Comparison of ENCODE assay signal across 8 cellular contexts in the genomic region with DNA sequence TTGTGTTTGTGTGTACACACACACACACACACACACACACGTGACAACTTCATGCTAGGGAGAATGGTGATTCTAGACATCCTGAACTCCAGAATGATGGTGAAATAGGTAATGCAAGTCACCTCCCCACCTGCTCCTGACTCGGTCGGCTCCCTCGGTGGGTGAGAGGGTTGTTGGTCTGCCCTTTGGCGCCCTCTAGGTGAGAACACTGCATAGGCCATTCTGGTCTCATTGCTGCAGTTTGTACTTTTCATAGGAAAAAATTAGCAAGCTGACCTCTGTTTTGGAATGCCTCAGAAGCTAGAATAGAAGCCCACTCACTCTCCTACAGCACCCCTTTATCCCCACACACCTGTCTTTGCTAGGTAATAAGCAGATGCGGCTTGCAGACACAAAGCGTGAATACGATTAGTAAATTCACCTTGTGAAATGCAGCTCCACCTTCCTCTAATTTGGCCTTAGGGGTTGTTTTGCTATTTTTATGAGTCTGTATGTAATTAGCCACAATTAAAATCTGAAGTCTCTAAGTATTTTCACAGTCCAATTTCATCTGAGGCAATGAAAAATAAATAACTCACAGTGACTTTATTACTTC.
DNase-seq lines count a peak whose midpoint lies in the region; ATAC-seq and TF ChIP-seq lines count a peak whose summit lies in the region.

No MANE protein-coding gene starts in this region.

- 16 to 28% methylated on average over 8 of the region's 8 CpGs for WGBS in sigmoid colon, 2 donors

- TF ChIP-seq POLR2A in sigmoid colon (IDR thresholded peaks at IDR 0.05): no peak

- peaks cover 0 to under 1% (median 0%) of the 10 kb centered on the region in 3 donors for H3K27me3 ChIP-seq in sigmoid colon

- no peaks in the 10 kb centered on the region for H3K9me3 ChIP-seq in sigmoid colon

- peaks cover 0 to 8% (median 0%) of the 10 kb centered on the region in 4 donors for H3K4me1 ChIP-seq in sigmoid colon

- ATAC-seq in left cardiac atrium (peak; percentile 74 to 77), GM18861 (IDR thresholded peaks at IDR 0.05; ENCODE audit: unreplicated experiment) (no peak), GM18520 (IDR thresholded peaks at IDR 0.05; ENCODE audit: unreplicated experiment) (no peak)

- no peak overlapping the region for H3K27ac ChIP-seq in sigmoid colon

- intact Hi-C loops in left cardiac atrium (cut with DNase I): loop anchor here in 1 of 2 donors (10.0 kb wide), 1 partner anchor 422 kb away; no protein-coding TSS in a partner anchor
- intact Hi-C loops in sigmoid colon (cut with DNase I): no loop called here

- TF ChIP-seq CTCF in LNCaP clone FGC (IDR thresholded peaks at IDR 0.05; ENCODE audit: control insufficient read depth, extremely low read depth, insufficient read depth) (peak; percentile 83), sigmoid colon (IDR thresholded peaks at IDR 0.05) (peak in 3 of 4 experiments; percentile 26 to 41 (median 31))

- H3K36me3 ChIP-seq in sigmoid colon: no peaks in the 10 kb centered on the region

- DNase-seq in GM04504 (ENCODE audit: low read depth) (peak; percentile 10), LNCaP clone FGC (ENCODE audit: low read depth) (no peak), RPMI7951 (ENCODE audit: low read depth) (peak; percentile 31), left cardiac atrium (peak; percentile 48), sigmoid colon (no peak)
- DNase-seq in activated naive CD4-positive, alpha-beta T cell (lab: John Stamatoyannopoulos, UW): peak in 3 of 4 experiments; percentile 8 to 36 (median 13)

- H3K4me3 ChIP-seq in LNCaP clone FGC (ENCODE audit: low read depth, low read length): no peak overlapping the region
- H3K4me3 ChIP-seq in sigmoid colon: no peak overlapping the region

- TF ChIP-seq EP300 in sigmoid colon (IDR thresholded peaks at IDR 0.05): no peak

Comparison
In these comparisons a context has a peak if more than half of its experiments do, and no peak if none do; other contexts are left out.
1. DNase-seq: peak in GM04504 (single experiment), RPMI7951 (single experiment), activated naive CD4-positive, alpha-beta T cell (3 of 4) and left cardiac atrium (single experiment); none in LNCaP clone FGC (single experiment) and sigmoid colon (single experiment).
2. ATAC-seq: peak in left cardiac atrium (2 of 2); none in GM18861 (single experiment) and GM18520 (single experiment).